In genomic region chr12:12686925-12687324, GRCh38 we compare ENCODE assay signal across 26 cellular contexts. TPM values are rescaled to one million over a fixed set of nuclear protein-coding genes. Genes with fewer than 3 reads are reported as not detected.
DNase-seq lines count a peak whose midpoint lies in the region; ATAC-seq and TF ChIP-seq lines count a peak whose summit lies in the region.
"Had no signal": no experiment of that assay in that cellular context is flagged by ENCODE, and none has a peak within 500 bp of the region (broad histone marks: within the 10 kb centered on the region; RNA-seq: fewer than 3 reads in every experiment).

No MANE protein-coding gene starts in this region.

- H3K4me3 ChIP-seq in AG04449 (ENCODE audit: low read depth, low read length) (no peak overlapping the region), mesenchymal stem cell (ENCODE audit: insufficient read depth in 1 of 2, low read depth in 1 of 2, low read length in 2 of 2) (no peak overlapping the region), lower leg skin (ENCODE audit: low read depth, poor library complexity, severe bottlenecking) (no peak overlapping the region)
- H3K4me3 ChIP-seq: SK-N-MC, smooth muscle cell had no signal

- no peak overlapping the region for H3K4me2 ChIP-seq in mesenchymal stem cell (ENCODE audit: low read length, poor library complexity, severe bottlenecking)
- H3K4me2 ChIP-seq: smooth muscle cell had no signal

- CTCF ChIA-PET in AG04449 (lab: Yijun Ruan, JAX) = interaction anchor here (1.0 to 1.9 kb wide), 2 partner anchors 12 to 31 kb away, joined by 3 to 6 read pairs; no protein-coding TSS in a partner anchor

- no peaks in the 10 kb centered on the region for H3K79me1 ChIP-seq in mesenchymal stem cell (replicated peaks; ENCODE audit: low read length, poor library complexity, severe bottlenecking)

- H2AFZ ChIP-seq in mesenchymal stem cell (ENCODE audit: low read depth, low read length) = no peak overlapping the region

- H4K91ac ChIP-seq in mesenchymal stem cell (ENCODE audit: low read length) = no peak overlapping the region

- H2AK5ac ChIP-seq in mesenchymal stem cell (ENCODE audit: low read length, severe bottlenecking) = no peak overlapping the region

- H3K27ac ChIP-seq in mesenchymal stem cell (ENCODE audit: low read length, poor library complexity, severe bottlenecking) = no peak overlapping the region
- H3K27ac ChIP-seq: C4-2B, epithelial cell of prostate, SK-N-MC had no signal

- no peak for TF ChIP-seq POLR2A in lower leg skin (IDR thresholded peaks at IDR 0.05)

- ATAC-seq in HG03196 (IDR thresholded peaks at IDR 0.05; ENCODE audit: unreplicated experiment) = no peak
- ATAC-seq: HCT116 had no signal

- intact Hi-C loops in lower leg skin (cut with DNase I; ENCODE audit: low total_unique reads) = no loop called here

- H3K23ac ChIP-seq in mesenchymal stem cell (ENCODE audit: low read length in 2 of 2) = no peak overlapping the region

- H3K4ac ChIP-seq in mesenchymal stem cell (ENCODE audit: low read depth in 1 of 2, low read length in 2 of 2) = no peak overlapping the region

- TF ChIP-seq CTCF in AG04449 (IDR thresholded peaks at IDR 0.05; ENCODE audit: insufficient read depth, low read length, missing control alignments) (no peak), lower leg skin (IDR thresholded peaks at IDR 0.05) (no peak)

- H3K9me3 ChIP-seq in mesenchymal stem cell (ENCODE audit: control insufficient read depth, low read length) = no peaks in the 10 kb centered on the region

- H2BK15ac ChIP-seq in mesenchymal stem cell (ENCODE audit: low read depth, poor library complexity, severe bottlenecking) = no peak overlapping the region

- POLR2A ChIA-PET in AG04449 (lab: Yijun Ruan, JAX) = no interaction called here

- no peak overlapping the region for H2BK12ac ChIP-seq in mesenchymal stem cell (ENCODE audit: low read length in 2 of 2)

- no peak overlapping the region for H2BK120ac ChIP-seq in mesenchymal stem cell (ENCODE audit: low read depth, low read length)

- DNase-seq in AG04449 (ENCODE audit: low read depth, low spot score) (peak; percentile 38), GM04504 (ENCODE audit: low read depth) (peak; percentile 43), amniotic epithelial cell (ENCODE audit: low read depth) (peak; percentile 61), mesenchymal stem cell (no peak), NCI-H187 treated with DMSO at 0.1 percent for 48 hours (lab: John Stamatoyannopoulos, UW) (no peak), hippocampal formation (lab: John Stamatoyannopoulos, UW) (no peak), lower leg skin (ENCODE audit: low spot score in 2 of 2) (no peak)
- DNase-seq: activated CD4-positive, alpha-beta T cell treated with anti-CD3 and anti-CD28 coated beads, Interleukin-2, amount 50 U/mL, for 48 hours; activated CD8-positive, alpha-beta memory T cell treated with anti-CD3 and anti-CD28 coated beads, Interleukin-2, amount 50 U/mL, for 48 hours; activated naive CD8-positive, alpha-beta T cell treated with anti-CD3 and anti-CD28 coated beads, Interleukin-2, amount 10 ng/mL, durations not matched to agents 7 days and 5 days; Calu3; DND-41; kidney glomerular epithelial cell; NCI-H1105 treated with DMSO at 0.1 percent for 48 hours; NCI-H2029 treated with DMSO at 0.1 percent for 48 hours; NCI-H345; NCI-H774; nucleus accumbens had no signal

- peaks cover 0 to 13% of the 10 kb centered on the region in 2 experiments for H3K27me3 ChIP-seq in mesenchymal stem cell (ENCODE audit: control insufficient read depth in 1 of 2, insufficient read depth in 1 of 2, low read length in 2 of 2)

- H2BK5ac ChIP-seq in mesenchymal stem cell (ENCODE audit: low read depth, low read length, poor library complexity, severe bottlenecking) = no peak overlapping the region

- peaks cover 1% of the 10 kb centered on the region for H3K4me1 ChIP-seq in mesenchymal stem cell (ENCODE audit: control insufficient read depth, insufficient read depth, low read depth, low read length)

- H3K18ac ChIP-seq in mesenchymal stem cell (ENCODE audit: low read depth in 1 of 2, low read length in 2 of 2) = no peak overlapping the region

- H3K36me3 ChIP-seq in mesenchymal stem cell (ENCODE audit: control insufficient read depth in 1 of 2, insufficient read depth in 2 of 2, low read depth in 1 of 2, low read length in 2 of 2) = no peaks in the 10 kb centered on the region

- H3K9ac ChIP-seq in mesenchymal stem cell (ENCODE audit: low read length) = peak overlapping the region; percentile 55

- H3K14ac ChIP-seq in mesenchymal stem cell (ENCODE audit: low read length in 2 of 2) = no peak overlapping the region

- H4K8ac ChIP-seq in mesenchymal stem cell (ENCODE audit: low read length) = no peak overlapping the region

RNA-seq across cellular contexts. Expression of gene GPR19, which starts 9.1 kb away (rescaled TPM):
- 0.28 TPM for polyA plus RNA-seq in mesenchymal stem cell (2013, experiment 1 of 2)
- polyA plus RNA-seq in mesenchymal stem cell (2013, experiment 2 of 2) = 0.22 TPM
- under 1 TPM in 1 of 4 donors, not detected in 3; 0.13 TPM for total RNA-seq in lower leg skin
- total RNA-seq: chondrocyte, ureter had no signal

RNA-seq across cellular contexts. Expression of gene CDKN1B, which starts 30.2 kb away (rescaled TPM):
- polyA plus RNA-seq in mesenchymal stem cell (2013, experiment 1 of 2) = 19.0 TPM
- 19.7 TPM for polyA plus RNA-seq in mesenchymal stem cell (2013, experiment 2 of 2)
- 100 to 1,000 TPM in 3 of 4 donors, 10 to 100 TPM in 1; 74.3 to 104 (median 101) TPM for total RNA-seq in lower leg skin

Comparison
In these comparisons a context has a peak if more than half of its experiments do, and no peak if none do; other contexts are left out.
1. DNase-seq: peak in AG04449 (single experiment), GM04504 (single experiment) and amniotic epithelial cell (single experiment); none in mesenchymal stem cell (single experiment), NCI-H187 treated with DMSO at 0.1 percent for 48 hours (single experiment), hippocampal formation (0 of 2) and lower leg skin (0 of 2).